Comparison of ENCODE assay signal across 1 cellular context in genomic region chr4:7909966-7910720, GRCh38.
TF ChIP-seq lines count a peak whose summit lies in the region.

No MANE protein-coding gene starts in this region.

TF ChIP-seq in H1, 55 proteins besides CTCF, POLR2A, EP300 and RAD21 (continued from another document):
- no peak for TF ChIP-seq CHD7 (IDR thresholded peaks at IDR 0.05; ENCODE audit: insufficient replicate concordance, low read length)
- no peak for TF ChIP-seq ATF3 (IDR thresholded peaks at IDR 0.05; ENCODE audit: insufficient read depth, low read depth, low read length)
- no peak for TF ChIP-seq SP1 (IDR thresholded peaks at IDR 0.05; ENCODE audit: low read depth, low read length)
- TF ChIP-seq GABPA (IDR thresholded peaks at IDR 0.05; ENCODE audit: borderline replicate concordance, insufficient read depth, low read length): no peak
- no peak for TF ChIP-seq RFX5 (IDR thresholded peaks at IDR 0.05; ENCODE audit: borderline replicate concordance, low read depth, low read length)
